In genomic region chr3:8406479-8406878, GRCh38 we compare ENCODE assay signal across 10 cellular contexts.
"Had no signal": no experiment of that assay in that cellular context is flagged by ENCODE, and none has a peak within 500 bp of the region (broad histone marks: within the 10 kb centered on the region; RNA-seq: fewer than 3 reads in every experiment).

No MANE protein-coding gene starts in this region.

- H3K9ac ChIP-seq: GM23248 had no signal

- DNase-seq: GM23248, H7, H9, HCEC 1CT, HFFc6 had no signal

- H3K27ac ChIP-seq: GM23248 had no signal

- H2AFZ ChIP-seq: GM23248, GM23338 had no signal

- FAIRE-seq: H1, H54 had no signal

- H3K27ac Mint-ChIP-seq: GM23338, H9, HFFc6 had no signal

- H3K4me2 ChIP-seq: GM23338 had no signal

- H3K4me3 ChIP-seq: GM23248, GM23338, HAP-1 had no signal

- H3K9me3 Mint-ChIP-seq: HFFc6 had no signal

- ATAC-seq: GM23338, HCT116 had no signal

- H3K4me1 ChIP-seq: HAP-1 had no signal

- H3K4me1 Mint-ChIP-seq: GM23338 had no signal

- H3K9me3 ChIP-seq: HAP-1 had no signal

- H3K4me3 Mint-ChIP-seq: GM23338, H9, HFFc6 had no signal

- H3K36me3 ChIP-seq: HAP-1 had no signal
